Comparison of ENCODE assay signal across 17 cellular contexts in the genomic region with DNA sequence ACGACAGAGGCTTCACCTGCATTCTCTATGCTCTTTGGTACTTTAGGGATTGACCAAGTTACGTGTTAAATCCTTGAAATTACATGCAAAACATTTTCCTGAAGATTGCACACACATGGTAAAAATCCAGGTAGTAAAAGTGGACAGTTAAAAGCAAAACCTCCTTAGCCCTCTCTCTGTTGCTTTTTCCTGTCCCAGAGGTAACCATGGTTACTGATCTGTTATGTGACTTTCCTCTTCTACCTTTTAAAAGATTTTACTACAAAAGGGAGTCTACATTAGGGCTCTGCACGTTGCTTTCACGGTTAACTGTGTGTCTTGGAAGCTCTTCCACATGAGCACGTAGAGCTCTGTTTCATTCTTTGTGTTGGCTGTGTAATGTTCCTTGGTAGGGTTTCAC.
A peak's percentile ranks its signal among the peaks of the same experiment; 100 is the strongest.
DNase-seq lines count a peak whose midpoint lies in the region; ATAC-seq and TF ChIP-seq lines count a peak whose summit lies in the region.
"Had no signal": no experiment of that assay in that cellular context is flagged by ENCODE, and none has a peak within 500 bp of the region (broad histone marks: within the 10 kb centered on the region; RNA-seq: fewer than 3 reads in every experiment).

No MANE protein-coding gene starts in this region.

- no peak for DNase-seq in left ventricle myocardium inferior
- no peak for DNase-seq in cardiac septum (ENCODE audit: low spot score)
- DNase-seq in gastrocnemius medialis: no peak
- no peak for DNase-seq in 8988T
- no peak for DNase-seq in A172 (ENCODE audit: low spot score)
- no peak for DNase-seq in head of caudate nucleus
- DNase-seq: ACHN; Calu3; CD4-positive, alpha-beta T cell; DMS79; HCEC 1CT; NCI-H146; NCI-H2227 treated with DMSO at 0.1 percent for 48 hours; NCI-H526; OCI-M1; RPMI8226 had no signal

- no peaks in the 10 kb centered on the region for H3K27me3 ChIP-seq in left ventricle myocardium inferior (ENCODE audit: low read depth)
- H3K27me3 ChIP-seq in gastroesophageal sphincter: no peaks in the 10 kb centered on the region
- no peaks in the 10 kb centered on the region for H3K27me3 ChIP-seq in gastrocnemius medialis

- WGBS in gastroesophageal sphincter (ENCODE audit: low coverage in 1 of 2), 2 donors: 61 to 83% methylated on average over 3 to 5 of the region's 5 CpGs

- H3K4me1 ChIP-seq in left ventricle myocardium inferior (peaks cover 89% of the 10 kb centered on the region), gastroesophageal sphincter (peaks cover 10 to 70% (median 21%) of the 10 kb centered on the region in 3 donors), gastrocnemius medialis (peaks cover 49 to 51% of the 10 kb centered on the region in 2 donors)

- ATAC-seq in gastroesophageal sphincter (no peak), gastrocnemius medialis (no peak)

- in situ Hi-C loops in gastrocnemius medialis (cut with MboI; ENCODE audit: low sequenced_read_pairs in 4 of 4): loop anchor here (5.0 to 10.0 kb wide), 4 partner anchors 95 to 190 kb away; a partner anchor contains a TSS

- H3K4me3 ChIP-seq in left ventricle myocardium inferior (no peak overlapping the region), gastroesophageal sphincter (no peak overlapping the region), gastrocnemius medialis (no peak overlapping the region)

- peaks cover 30% of the 10 kb centered on the region for H3K36me3 ChIP-seq in left ventricle myocardium inferior
- H3K36me3 ChIP-seq in gastroesophageal sphincter: peaks cover 0 to 18% of the 10 kb centered on the region in 2 donors
- H3K36me3 ChIP-seq in gastrocnemius medialis: peaks cover 0 to 11% of the 10 kb centered on the region in 2 donors

- TF ChIP-seq POLR2A in gastroesophageal sphincter (IDR thresholded peaks at IDR 0.05) (no peak), gastrocnemius medialis (IDR thresholded peaks at IDR 0.05) (no peak)

- intact Hi-C loops in left ventricle myocardium inferior (cut with micrococcal nuclease): loop anchor here (5.0 kb wide), 1 partner anchor 190 kb away; no protein-coding TSS in a partner anchor
- intact Hi-C loops in cardiac septum (cut with DNase I): loop anchor here (5.0 kb wide), 2 partner anchors 65 to 170 kb away; no protein-coding TSS in a partner anchor
- intact Hi-C loops in gastrocnemius medialis (cut with DNase I; ENCODE audit: low total_unique reads): no loop called here
- intact Hi-C loops in head of caudate nucleus (cut with DNase I): loop anchor here (5.0 kb wide), 1 partner anchor 100 kb away; no protein-coding TSS in a partner anchor

- peak overlapping the region; percentile 88 for H3K27ac ChIP-seq in left ventricle myocardium inferior (replicated peaks)
- H3K27ac ChIP-seq in gastroesophageal sphincter: peak overlapping the region in 3 of 4 donors; percentile 91 to 94 (median 93)
- peak overlapping the region; percentile 74 to 84 (median 79) for H3K27ac ChIP-seq in gastrocnemius medialis

- no peak for TF ChIP-seq CTCF in left ventricle myocardium inferior (IDR thresholded peaks at IDR 0.05; ENCODE audit: borderline replicate concordance)
- TF ChIP-seq CTCF in gastroesophageal sphincter (IDR thresholded peaks at IDR 0.05): no peak
- TF ChIP-seq CTCF in gastrocnemius medialis (IDR thresholded peaks at IDR 0.05 in 4 of 5, conservative IDR thresholded peaks at IDR 0.05 in 1 of 5): no peak

- no peak for TF ChIP-seq EP300 in gastroesophageal sphincter (IDR thresholded peaks at IDR 0.05)

- H3K9me3 ChIP-seq in left ventricle myocardium inferior (replicated peaks): no peaks in the 10 kb centered on the region
- no peaks in the 10 kb centered on the region for H3K9me3 ChIP-seq in gastroesophageal sphincter
- H3K9me3 ChIP-seq in gastrocnemius medialis: no peaks in the 10 kb centered on the region
